Comparison of ENCODE assay signal across 9 cellular contexts in the genomic region with DNA sequence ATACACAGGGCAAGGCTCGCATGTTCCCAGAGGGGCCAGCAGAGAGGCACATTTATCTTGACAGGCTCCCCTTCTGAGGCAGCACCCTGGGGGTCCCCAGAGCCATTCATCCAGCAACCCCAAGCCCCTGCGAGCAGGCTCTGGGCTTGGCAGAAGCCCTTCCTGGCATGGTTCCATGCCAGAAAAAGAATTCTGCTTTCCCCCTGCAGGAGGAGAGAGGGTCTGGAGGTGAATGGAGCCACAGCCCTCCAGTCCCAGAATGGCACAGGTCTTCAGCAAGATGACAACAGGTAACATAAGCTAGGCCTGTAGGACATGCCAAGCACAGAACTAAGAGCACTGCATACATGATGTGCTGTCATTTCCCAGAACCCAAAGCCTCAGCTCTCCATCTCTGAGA.
"Had no signal": no experiment of that assay in that cellular context is flagged by ENCODE, and none has a peak within 500 bp of the region (broad histone marks: within the 10 kb centered on the region; RNA-seq: fewer than 3 reads in every experiment).

No MANE protein-coding gene starts in this region.

- H3K36me3 ChIP-seq: HAP-1 had no signal

- H3K4me3 ChIP-seq: GM23248, HAP-1 had no signal

- H3K4me3 Mint-ChIP-seq: IgD-negative memory B cell had no signal

- H3K4me2 ChIP-seq: KMS-11 had no signal

- H3K9me3 ChIP-seq: HAP-1 had no signal

- H3K27ac ChIP-seq: GM23248, HL-60, KMS-11 had no signal

- H3K27ac Mint-ChIP-seq: IgD-negative memory B cell had no signal

- FAIRE-seq: H1, H54, HepG2 had no signal

- H3K4me1 ChIP-seq: HAP-1 had no signal

- H3K9ac ChIP-seq: GM23248, KMS-11 had no signal

- ATAC-seq: HepG2 had no signal

- DNase-seq: GM23248, KBM-7 had no signal

- H3K4me1 Mint-ChIP-seq: IgD-negative memory B cell had no signal

- H2AFZ ChIP-seq: GM23248 had no signal
